ENCODE assay signal across 37 cellular contexts in genomic region chr3:57292895-57293526, GRCh38. TPM values are rescaled to one million over a fixed set of nuclear protein-coding genes. Genes with fewer than 3 reads are reported as not detected.
"Had no signal": no experiment of that assay in that cellular context is flagged by ENCODE, and none has a peak within 500 bp of the region (broad histone marks: within the 10 kb centered on the region; RNA-seq: fewer than 3 reads in every experiment).

No MANE protein-coding gene starts in this region.

- H3K4me3 ChIP-seq: adrenal gland, body of pancreas, breast epithelium had no signal

- H3K4me1 Mint-ChIP-seq: activated B cell treated with CpG ODN at 0.5 μM for 24 hours; activated CD4-positive, alpha-beta T cell treated with anti-CD3 and anti-CD28 coated beads, Interleukin-2, amount 10 ng/mL, durations not matched to agents 24 days and 14 days; activated naive CD8-positive, alpha-beta T cell treated with anti-CD3 and anti-CD28 coated beads for 36 hours; activated T-helper 17 cell treated with anti-CD3 and anti-CD28 coated beads, Interleukin-2, amount 50 U/mL, for 72 hours had no signal

- H3K36me3 Mint-ChIP-seq: activated CD4-positive, alpha-beta memory T cell treated with anti-CD3 and anti-CD28 coated beads for 36 hours; activated naive CD4-positive, alpha-beta T cell treated with anti-CD3 and anti-CD28 coated beads, Interleukin-2, amount 50 U/mL, for 72 hours; activated naive CD8-positive, alpha-beta T cell treated with anti-CD3 and anti-CD28 coated beads for 36 hours had no signal

- H3K9me3 ChIP-seq: adrenal gland, body of pancreas, breast epithelium had no signal

- H3K27ac ChIP-seq: adrenal gland, body of pancreas, brain microvascular endothelial cell, breast epithelium, VCaP had no signal

- H3K27me3 ChIP-seq: body of pancreas, brain microvascular endothelial cell, breast epithelium had no signal

- H3K36me3 ChIP-seq: adrenal gland, brain microvascular endothelial cell, breast epithelium had no signal

- H3K4me3 Mint-ChIP-seq: activated B cell treated with CpG ODN at 0.5 μM for 24 hours; activated CD4-positive, alpha-beta memory T cell treated with anti-CD3 and anti-CD28 coated beads for 36 hours; activated CD4-positive, alpha-beta T cell treated with anti-CD3 and anti-CD28 coated beads, Interleukin-2, amount 10 ng/mL, durations not matched to agents 24 days and 14 days; activated CD8-positive, alpha-beta T cell treated with anti-CD3 and anti-CD28 coated beads for 36 hours; activated naive CD4-positive, alpha-beta T cell treated with anti-CD3 and anti-CD28 coated beads for 36 hours; activated naive CD8-positive, alpha-beta T cell treated with anti-CD3 and anti-CD28 coated beads for 36 hours; activated T-cell treated with anti-CD3 and anti-CD28 coated beads, Interleukin-2, amount 50 U/mL, for 4 hours; activated T-cell treated with anti-CD3 and anti-CD28 coated beads, Interleukin-2, amount 50 U/mL, for 72 hours; activated T-helper 1 cell treated with anti-CD3 and anti-CD28 coated beads, Interleukin-12 subunit alpha, Interleukin-12 subunit beta, Interleukin-2, Interleukin-4 antibody, amounts not matched to agents 30 ng/mL and 10 ng/mL and 1 ng/mL, durations not matched to agents 14 hours and 24 hours and 36 hours; activated T-helper 17 cell treated with anti-CD3 and anti-CD28 coated beads, Interleukin-2, amount 50 U/mL, for 72 hours; T-helper 1 cell treated with Interleukin-12 subunit alpha and Interleukin-12 subunit beta and Interleukin-4 antibody, amounts not matched to agents 30 μg/mL and 1 μg/mL, for 36 hours; T-helper 2 cell treated with Interferon-gamma antibody and Interleukin-4, amounts not matched to agents 5 μg/mL and 100 μg/mL, for 36 hours had no signal

- H3K27ac Mint-ChIP-seq: activated B cell treated with CpG ODN at 0.5 μM for 24 hours; activated CD4-positive, alpha-beta memory T cell treated with anti-CD3 and anti-CD28 coated beads for 36 hours; activated CD4-positive, alpha-beta T cell treated with anti-CD3 and anti-CD28 coated beads, Interleukin-2, amount 10 ng/mL, durations not matched to agents 24 days and 14 days; activated CD8-positive, alpha-beta T cell treated with anti-CD3 and anti-CD28 coated beads for 36 hours; activated naive CD4-positive, alpha-beta T cell treated with anti-CD3 and anti-CD28 coated beads for 36 hours; activated naive CD4-positive, alpha-beta T cell treated with anti-CD3 and anti-CD28 coated beads, Interleukin-2, amount 50 U/mL, for 72 hours; activated naive CD8-positive, alpha-beta T cell treated with anti-CD3 and anti-CD28 coated beads for 36 hours; activated T-cell treated with anti-CD3 and anti-CD28 coated beads, Interleukin-2, amount 50 U/mL, for 72 hours; activated T-helper 1 cell treated with anti-CD3 and anti-CD28 coated beads, Interleukin-12 subunit alpha, Interleukin-12 subunit beta, Interleukin-2, Interleukin-4 antibody, amounts not matched to agents 30 ng/mL and 10 ng/mL and 1 ng/mL, durations not matched to agents 14 hours and 24 hours and 36 hours; activated T-helper 17 cell treated with anti-CD3 and anti-CD28 coated beads, Interleukin-2, amount 50 U/mL, for 72 hours; T-helper 1 cell treated with Interleukin-12 subunit alpha and Interleukin-12 subunit beta and Interleukin-4 antibody, amounts not matched to agents 30 μg/mL and 1 μg/mL, for 36 hours; T-helper 2 cell treated with Interferon-gamma antibody and Interleukin-4, amounts not matched to agents 5 μg/mL and 100 μg/mL, for 36 hours had no signal

- H3K9me3 Mint-ChIP-seq: activated B cell treated with CpG ODN at 0.5 μM for 24 hours; activated CD4-positive, alpha-beta memory T cell treated with anti-CD3 and anti-CD28 coated beads for 36 hours; activated CD4-positive, alpha-beta T cell treated with anti-CD3 and anti-CD28 coated beads, Interleukin-2, amount 10 ng/mL, durations not matched to agents 24 days and 14 days; activated CD8-positive, alpha-beta T cell treated with anti-CD3 and anti-CD28 coated beads for 36 hours; activated naive CD4-positive, alpha-beta T cell treated with anti-CD3 and anti-CD28 coated beads for 36 hours; activated naive CD4-positive, alpha-beta T cell treated with anti-CD3 and anti-CD28 coated beads, Interleukin-2, amount 50 U/mL, for 72 hours; activated naive CD8-positive, alpha-beta T cell treated with anti-CD3 and anti-CD28 coated beads for 36 hours; activated T-cell treated with anti-CD3 and anti-CD28 coated beads, Interleukin-2, amount 50 U/mL, for 4 hours; activated T-cell treated with anti-CD3 and anti-CD28 coated beads, Interleukin-2, amount 50 U/mL, for 72 hours; activated T-helper 1 cell treated with anti-CD3 and anti-CD28 coated beads, Interleukin-12 subunit alpha, Interleukin-12 subunit beta, Interleukin-2, Interleukin-4 antibody, amounts not matched to agents 30 ng/mL and 10 ng/mL and 1 ng/mL, durations not matched to agents 14 hours and 24 hours and 36 hours; activated T-helper 17 cell treated with anti-CD3 and anti-CD28 coated beads, Interleukin-2, amount 50 U/mL, for 72 hours; T-helper 1 cell treated with Interleukin-12 subunit alpha and Interleukin-12 subunit beta and Interleukin-4 antibody, amounts not matched to agents 30 μg/mL and 1 μg/mL, for 36 hours; T-helper 2 cell treated with Interferon-gamma antibody and Interleukin-4, amounts not matched to agents 5 μg/mL and 100 μg/mL, for 36 hours had no signal

- H3K4me1 ChIP-seq: adrenal gland, body of pancreas, breast epithelium had no signal

- DNase-seq: activated B cell treated with CpG ODN at 0.5 μM for 24 hours; activated CD4-positive, alpha-beta memory T cell treated with anti-CD3 and anti-CD28 coated beads for 36 hours; activated CD4-positive, alpha-beta T cell treated with anti-CD3 and anti-CD28 coated beads for 4 hours; activated CD4-positive, alpha-beta T cell treated with anti-CD3 and anti-CD28 coated beads, Interleukin-2, amount 10 ng/mL, durations not matched to agents 24 days and 14 days; activated CD4-positive, alpha-beta T cell treated with anti-CD3 and anti-CD28 coated beads, Interleukin-2, amount 50 U/mL, for 1 hour; activated CD4-positive, alpha-beta T cell treated with anti-CD3 and anti-CD28 coated beads, Interleukin-2, amount 50 U/mL, for 4 hours; activated CD4-positive, CD25-positive, alpha-beta regulatory T cell treated with anti-CD3 and anti-CD28 coated beads, Interleukin-2, amount 50 U/mL, for 72 hours; activated CD8-positive, alpha-beta memory T cell treated with anti-CD3 and anti-CD28 coated beads, Interleukin-2, amount 50 U/mL, for 4 hours; activated CD8-positive, alpha-beta T cell treated with anti-CD3 and anti-CD28 coated beads for 36 hours; activated effector memory CD4-positive, alpha-beta T cell treated with anti-CD3 and anti-CD28 coated beads, Interleukin-2, amount 50 U/mL, for 16 hours; activated gamma-delta T cell treated with Interleukin-2 at 50 U/mL for 16 hours; activated naive CD4-positive, alpha-beta T cell; activated naive CD4-positive, alpha-beta T cell treated with anti-CD3 and anti-CD28 coated beads for 36 hours; activated naive CD4-positive, alpha-beta T cell treated with anti-CD3 and anti-CD28 coated beads, Interleukin-2, amount 50 U/mL, for 16 hours; activated naive CD8-positive, alpha-beta T cell treated with anti-CD3 and anti-CD28 coated beads for 36 hours; activated T-cell treated with anti-CD3 and anti-CD28 coated beads for 4 hours; activated T-cell treated with anti-CD3 and anti-CD28 coated beads, Interleukin-2, amount 50 U/mL, for 1 hour; activated T-cell treated with anti-CD3 and anti-CD28 coated beads, Interleukin-2, amount 50 U/mL, for 4 hours; activated T-cell treated with anti-CD3 and anti-CD28 coated beads, Interleukin-2, amount 50 U/mL, for 72 hours; adrenal gland; amniotic stem cell; aorta; body of pancreas; brain microvascular endothelial cell; central memory CD4-positive, alpha-beta T cell; T-helper 1 cell; T-helper 2 cell; T-helper 9 cell had no signal

- ATAC-seq: activated CD8-positive, alpha-beta T cell treated with anti-CD3 and anti-CD28 coated beads for 36 hours; activated naive CD4-positive, alpha-beta T cell treated with anti-CD3 and anti-CD28 coated beads, Interleukin-2, amount 50 U/mL, for 72 hours; activated T-cell treated with anti-CD3 and anti-CD28 coated beads, Interleukin-2, amount 50 U/mL, for 4 hours; activated T-cell treated with anti-CD3 and anti-CD28 coated beads, Interleukin-2, amount 50 U/mL, for 72 hours; activated T-helper 17 cell treated with anti-CD3 and anti-CD28 coated beads, Interleukin-2, amount 50 U/mL, for 72 hours; body of pancreas had no signal

RNA-seq across cellular contexts. Expression of gene ASB14, which starts 0.5 kb away (rescaled TPM):
- total RNA-seq: activated B cell treated with CpG ODN at 0.5 μM for 24 hours; activated CD4-positive, alpha-beta memory T cell treated with anti-CD3 and anti-CD28 coated beads for 36 hours; activated CD4-positive, alpha-beta T cell treated with anti-CD3 and anti-CD28 coated beads, Interleukin-2, amount 10 ng/mL, durations not matched to agents 24 days and 14 days; activated CD8-positive, alpha-beta memory T cell treated with anti-CD3 and anti-CD28 coated beads for 36 hours; activated CD8-positive, alpha-beta T cell treated with anti-CD3 and anti-CD28 coated beads for 36 hours; activated naive CD4-positive, alpha-beta T cell treated with anti-CD3 and anti-CD28 coated beads for 36 hours; activated naive CD4-positive, alpha-beta T cell treated with anti-CD3 and anti-CD28 coated beads, Interleukin-2, amount 50 U/mL, for 72 hours; activated naive CD8-positive, alpha-beta T cell treated with anti-CD3 and anti-CD28 coated beads for 36 hours; activated T-cell treated with anti-CD3 and anti-CD28 coated beads, Interleukin-2, amount 50 U/mL, for 4 hours; activated T-cell treated with anti-CD3 and anti-CD28 coated beads, Interleukin-2, amount 50 U/mL, for 72 hours; activated T-helper 1 cell treated with anti-CD3 and anti-CD28 coated beads, Interleukin-12 subunit alpha, Interleukin-12 subunit beta, Interleukin-2, Interleukin-4 antibody, amounts not matched to agents 30 ng/mL and 10 ng/mL and 1 ng/mL, durations not matched to agents 14 hours and 24 hours and 36 hours; activated T-helper 17 cell treated with anti-CD3 and anti-CD28 coated beads, Interleukin-2, amount 50 U/mL, for 72 hours; aorta; astrocyte; body of pancreas; breast epithelium had no signal
